Comparison of ENCODE assay signal across 26 cellular contexts in genomic region chr18:50807199-50807598, GRCh38. TPM values are rescaled to one million over a fixed set of nuclear protein-coding genes. Genes with fewer than 3 reads are reported as not detected.
DNase-seq lines count a peak whose midpoint lies in the region; ATAC-seq, FAIRE-seq and TF ChIP-seq lines count a peak whose summit lies in the region.
"Had no signal": no experiment of that assay in that cellular context is flagged by ENCODE, and none has a peak within 500 bp of the region (broad histone marks: within the 10 kb centered on the region; RNA-seq: fewer than 3 reads in every experiment).

No MANE protein-coding gene starts in this region.

- no peak for TF ChIP-seq CTCF in D721Med (IDR thresholded peaks at IDR 0.05; ENCODE audit: insufficient read depth, missing control alignments)
- TF ChIP-seq CTCF in OCI-LY1 (IDR thresholded peaks at IDR 0.05; ENCODE audit: low read length), result no peak
- no peak for TF ChIP-seq CTCF in left lung (IDR thresholded peaks at IDR 0.05)
- TF ChIP-seq CTCF in WERI-Rb-1 (IDR thresholded peaks at IDR 0.05; ENCODE audit: low read depth, low read length), result no peak

- no peaks in the 10 kb centered on the region for H3K36me3 ChIP-seq in OCI-LY1 (ENCODE audit: insufficient read depth, low read length)
- H3K36me3 ChIP-seq in left lung, result no peaks in the 10 kb centered on the region
- H3K36me3 ChIP-seq in small intestine (ENCODE audit: control insufficient read depth in 2 of 2, insufficient read depth in 2 of 2, low read length in 2 of 2), result no peaks in the 10 kb centered on the region
- no peaks in the 10 kb centered on the region for H3K36me3 ChIP-seq in WERI-Rb-1
- H3K36me3 ChIP-seq: SJSA1 had no signal

- H3K9ac ChIP-seq in OCI-LY1 (ENCODE audit: low read length), result peak overlapping the region; percentile 50; the same call in 1 of the 2 replicates

- no peak for DNase-seq in D721Med (ENCODE audit: insufficient read length, low spot score)
- no peak for DNase-seq in left lung
- DNase-seq in small intestine, result peak; percentile 81
- DNase-seq in mucosa of gallbladder (ENCODE audit: low spot score), result no peak
- no peak for DNase-seq in NCI-H524 (lab: John Stamatoyannopoulos, UW)
- no peak for DNase-seq in WERI-Rb-1
- DNase-seq: AML-193, EL, GDM1, H9, HFFc6, NCI-H1092 treated with DMSO at 0.1 percent for 48 hours, NCI-H1436, NCI-H187, NCI-H2171 treated with DMSO at 0.1 percent for 48 hours, NCI-H524 treated with DMSO at 0.1 percent for 48 hours, NCI-H774, PC-3 had no signal

- H3K4me2 ChIP-seq in OCI-LY1 (ENCODE audit: low read length), result peak overlapping the region; percentile 37; the same call in 1 of the 2 replicates
- H3K4me2 ChIP-seq: A549, GM23338 had no signal

- H3K4me3 ChIP-seq in OCI-LY1 (ENCODE audit: low read depth, low read length, poor library complexity, severe bottlenecking), result no peak overlapping the region
- H3K4me3 ChIP-seq in left lung, result no peak overlapping the region
- H3K4me3 ChIP-seq in small intestine (ENCODE audit: low read depth in 1 of 2, low read length in 2 of 2), result no peak overlapping the region
- no peak overlapping the region for H3K4me3 ChIP-seq in WERI-Rb-1 (ENCODE audit: low read depth, low read length)
- H3K4me3 ChIP-seq: A549, GM12878, GM23338, SJSA1 had no signal

- H3K9me3 ChIP-seq in OCI-LY1 (ENCODE audit: low read length) (no peaks in the 10 kb centered on the region), left lung (no peaks in the 10 kb centered on the region), small intestine (ENCODE audit: control insufficient read depth, low read depth) (no peaks in the 10 kb centered on the region), WERI-Rb-1 (ENCODE audit: severe bottlenecking) (no peaks in the 10 kb centered on the region)
- H3K9me3 ChIP-seq: A549, SJSA1 had no signal

- 43 to 66% (median 59%) methylated on average over 2 of the region's 2 CpGs for WGBS in small intestine, 3 donors

- FAIRE-seq in D721Med (lab: Jason Lieb, UNC) (peak; percentile 93), small intestine (lab: Jason Lieb, UNC) (peak; percentile 30)
- FAIRE-seq: A549, GM12878 had no signal

- H2AFZ ChIP-seq in OCI-LY1 (ENCODE audit: low read length), result no peak overlapping the region

- peaks cover 78% of the 10 kb centered on the region for H3K4me1 ChIP-seq in OCI-LY1 (ENCODE audit: insufficient read depth, low read length, severe bottlenecking)
- peaks cover 0 to 3% of the 10 kb centered on the region in 2 donors for H3K4me1 ChIP-seq in left lung
- peaks cover 0 to 6% of the 10 kb centered on the region in 2 donors for H3K4me1 ChIP-seq in small intestine (ENCODE audit: control insufficient read depth in 2 of 2, insufficient read depth in 1 of 2, low read depth in 1 of 2, low read length in 1 of 2)
- H3K4me1 ChIP-seq: A549, SJSA1 had no signal

- H3K27ac ChIP-seq in OCI-LY1 (ENCODE audit: low read depth, low read length, poor library complexity, severe bottlenecking) (peak overlapping the region; percentile 98), left lung (no peak overlapping the region), small intestine (ENCODE audit: low read depth in 1 of 2, low read length in 1 of 2) (peak overlapping the region in 1 of 2 donors; percentile 84), WERI-Rb-1 (no peak overlapping the region)
- H3K27ac ChIP-seq: A549, C4-2B, SJSA1 had no signal

- H4K20me1 ChIP-seq in OCI-LY1 (ENCODE audit: insufficient read depth, low read length), result no peaks in the 10 kb centered on the region

- H3F3A ChIP-seq in OCI-LY1 (ENCODE audit: insufficient read depth, low read length), result peaks cover 7% of the 10 kb centered on the region; the same call in 1 of the 2 replicates

- no peaks in the 10 kb centered on the region for H3K9me2 ChIP-seq in OCI-LY1 (ENCODE audit: low read depth, low read length)

- peak; percentile 47 for ATAC-seq in left lung
- no peak for ATAC-seq in HG03139 (IDR thresholded peaks at IDR 0.05; ENCODE audit: unreplicated experiment)
- ATAC-seq: A549, PC-3 had no signal

- no peaks in the 10 kb centered on the region for H3K79me2 ChIP-seq in OCI-LY1 (ENCODE audit: insufficient read depth, low read length)

- intact Hi-C loops in left lung (cut with DNase I), result no loop called here

- H3K27me3 ChIP-seq in OCI-LY1 (ENCODE audit: insufficient read depth, low read length) (no peaks in the 10 kb centered on the region), left lung (peaks cover 5 to 59% of the 10 kb centered on the region in 2 donors), small intestine (ENCODE audit: control insufficient read depth in 2 of 2, insufficient read depth in 2 of 2, low read length in 2 of 2) (no peaks in the 10 kb centered on the region), WERI-Rb-1 (ENCODE audit: insufficient read depth, low read depth, severe bottlenecking) (no peaks in the 10 kb centered on the region)
- H3K27me3 ChIP-seq: SJSA1 had no signal

RNA-seq across cellular contexts. Expression of gene MRO, which starts 12.6 kb away (rescaled TPM):
- total RNA-seq in left lung (under 1 TPM; 0.58 to 0.86 TPM), mucosa of gallbladder (0.75 TPM)
- 1 to 10 TPM; 2.9 to 9.2 (median 6.2) TPM for polyA plus RNA-seq in small intestine
- total RNA-seq: GM12878, HFFc6, RPMI7951 had no signal
